ENCODE assay signal across 13 cellular contexts in genomic region chr5:124659798-124660197, GRCh38.
DNase-seq lines count a peak whose midpoint lies in the region; ATAC-seq, FAIRE-seq and TF ChIP-seq lines count a peak whose summit lies in the region.
"Had no signal": no experiment of that assay in that cellular context is flagged by ENCODE, and none has a peak within 500 bp of the region (broad histone marks: within the 10 kb centered on the region; RNA-seq: fewer than 3 reads in every experiment).

No MANE protein-coding gene starts in this region.

- no peak overlapping the region for H4K91ac ChIP-seq in H9 (ENCODE audit: insufficient read length, low read depth, low read length)
- no peak overlapping the region for H4K91ac ChIP-seq in H1 (replicated peaks; ENCODE audit: insufficient read length, low read length)

- H3K4me3 ChIP-seq in H1 (ENCODE audit: extremely low read depth in 1 of 4, insufficient read depth in 2 of 4, low read depth in 3 of 4, low read length in 4 of 4) (no peak overlapping the region), psoas muscle (no peak overlapping the region)

- H4K5ac ChIP-seq in H9 (ENCODE audit: insufficient read length, low read depth, low read length), result no peak overlapping the region
- H4K5ac ChIP-seq in H1 (ENCODE audit: insufficient read length, low read depth, low read length), result no peak overlapping the region

- H3K56ac ChIP-seq in H9 (ENCODE audit: insufficient read length, low read depth, low read length) (no peak overlapping the region), H1 (replicated peaks; ENCODE audit: insufficient read length, low read depth, low read length) (no peak overlapping the region)

- CTCF ChIA-PET in H1 (lab: Charles Lee; ENCODE audit: partially characterized antibody), result interaction anchor here (0.5 to 1.6 kb wide), 8 partner anchors 12 to 627 kb away, joined by 3 to 5 read pairs (median 3); no protein-coding TSS in a partner anchor

- intact Hi-C loops in psoas muscle (cut with DNase I), result loop anchor here (5.0 to 10.0 kb wide), 4 partner anchors 43 to 525 kb away; partner anchors contain the start of gene ZNF608 (in 1 of the 2)

- H3K36me3 Mint-ChIP-seq in H9 (ENCODE audit: insufficient read depth in 1 of 3, low read depth in 3 of 3), result no peaks in the 10 kb centered on the region; a peak in 1 of 7 replicates
- H3K36me3 Mint-ChIP-seq in activated T-cell treated with anti-CD3 and anti-CD28 coated beads, Interleukin-2, amount 50 U/mL, for 24 hours (ENCODE audit: low read depth), result no peaks in the 10 kb centered on the region

- H3K18ac ChIP-seq in H9 (ENCODE audit: insufficient read length, low read depth, low read length), result no peak overlapping the region
- H3K18ac ChIP-seq in H1 (ENCODE audit: extremely low read depth, low read length), result no peak overlapping the region; the same call in 1 of the 2 replicates

- no peak overlapping the region for H3K4me3 Mint-ChIP-seq in H9
- no peak overlapping the region for H3K4me3 Mint-ChIP-seq in activated T-cell treated with anti-CD3 and anti-CD28 coated beads, Interleukin-2, amount 50 U/mL, for 24 hours

- no CpG with 5 or more reads among the region's 4 CpGs for WGBS in H9 (ENCODE audit: extremely low coverage, insufficient read length, low lambda C conversion rate)
- WGBS in H1 (ENCODE audit: extremely low coverage in 1 of 2, insufficient coverage in 1 of 2, insufficient read length in 1 of 2, insufficient replicate concordance in 2 of 2, low coverage in 1 of 2, low lambda C conversion rate in 2 of 2, missing lambda C conversion rate in 1 of 2), 2 experiments, result 51% methylated on average over 4 of the region's 4 CpGs; no CpG with 5 or more reads in 1 of the 2 experiments
- WGBS in psoas muscle, 3 donors, result 23 to 29% (median 24%) methylated on average over 4 of the region's 4 CpGs

- H3K4me1 ChIP-seq in H9 (ENCODE audit: insufficient read depth, low read length) (peaks cover 25% of the 10 kb centered on the region; the same call in 1 of the 2 replicates), H1 (replicated peaks in 1 of 4; ENCODE audit: control insufficient read depth in 3 of 4, insufficient read depth in 4 of 4, low read length in 3 of 4) (peaks cover 14 to 51% (median 44%) of the 10 kb centered on the region in 4 experiments), psoas muscle (peaks cover 72% of the 10 kb centered on the region)

- H3K9ac ChIP-seq in H9 (ENCODE audit: extremely low read depth, insufficient read length, low read length), result no peak overlapping the region
- no peak overlapping the region for H3K9ac ChIP-seq in H1 (replicated peaks in 1 of 4; ENCODE audit: extremely low read depth in 1 of 4, low read depth in 3 of 4, low read length in 3 of 4)

- H3K23ac ChIP-seq in H9 (ENCODE audit: insufficient read length, low read depth, low read length) (no peak overlapping the region), H1 (ENCODE audit: insufficient read length) (no peak overlapping the region)

- no peak overlapping the region for H4K8ac ChIP-seq in H9 (replicated peaks; ENCODE audit: insufficient read length, low read depth, low read length)
- no peak overlapping the region for H4K8ac ChIP-seq in H1 (ENCODE audit: extremely low read depth, insufficient read depth, low read length)

- H3K27ac ChIP-seq in H9 (ENCODE audit: insufficient read length, low read depth, low read length) (no peak overlapping the region), H1 (ENCODE audit: low read depth, low read length) (0 out of 2 replicates have a peak overlapping the region, but pooled peaks have one; percentile 9), psoas muscle (peak overlapping the region; percentile 31)
- H3K27ac ChIP-seq: HL-60 had no signal

- TF ChIP-seq CTCF in H9 (conservative IDR thresholded peaks at IDR 0.05), result no peak
- TF ChIP-seq CTCF in H1 (IDR thresholded peaks at IDR 0.05; ENCODE audit: control extremely low read depth in 1 of 3, insufficient read depth in 1 of 3, low read depth in 1 of 3, low read length in 3 of 3), result no peak
- no peak for TF ChIP-seq CTCF in psoas muscle (IDR thresholded peaks at IDR 0.05)

- H3K14ac ChIP-seq in H9 (ENCODE audit: insufficient read depth, low read length), result no peak overlapping the region
- H3K14ac ChIP-seq in H1 (ENCODE audit: insufficient read length), result no peak overlapping the region

- H3K4me2 ChIP-seq in H9 (ENCODE audit: insufficient read depth, insufficient read length, low read length) (no peak overlapping the region), H1 (ENCODE audit: insufficient read depth in 1 of 2, low read depth in 2 of 2, low read length in 2 of 2) (peak overlapping the region; percentile 56 to 62; a peak in 2 of 4 replicates)

- H3K9me3 ChIP-seq in H9 (ENCODE audit: control insufficient read depth, low read depth, low read length) (no peaks in the 10 kb centered on the region), H1 (ENCODE audit: insufficient read depth in 2 of 2, low read depth in 1 of 2, low read length in 1 of 2) (no peaks in the 10 kb centered on the region), psoas muscle (no peaks in the 10 kb centered on the region)

- H3K36me3 ChIP-seq in H1 (ENCODE audit: control insufficient read depth in 2 of 4, insufficient read depth in 4 of 4, low read length in 3 of 4) (no peaks in the 10 kb centered on the region), psoas muscle (ENCODE audit: insufficient read depth in 1 of 2, low read depth in 1 of 2) (no peaks in the 10 kb centered on the region)

- peak overlapping the region in 2 of 3 experiments; percentile 74 to 99; a peak in 6 of 7 replicates for H3K27ac Mint-ChIP-seq in H9
- H3K27ac Mint-ChIP-seq in activated T-cell treated with anti-CD3 and anti-CD28 coated beads, Interleukin-2, amount 50 U/mL, for 24 hours, result no peak overlapping the region

- peaks cover 71 to 72% of the 10 kb centered on the region in 2 experiments for H3K4me1 Mint-ChIP-seq in H9
- no peaks in the 10 kb centered on the region for H3K4me1 Mint-ChIP-seq in activated T-cell treated with anti-CD3 and anti-CD28 coated beads, Interleukin-2, amount 50 U/mL, for 24 hours (ENCODE audit: low read depth)

- no peak overlapping the region for H2BK12ac ChIP-seq in H9 (ENCODE audit: insufficient read length, low read depth, low read length)
- peak overlapping the region; percentile 72 for H2BK12ac ChIP-seq in H1 (ENCODE audit: low read depth, low read length)

- no peak for TF ChIP-seq POLR2A in H1 (IDR thresholded peaks at IDR 0.05; ENCODE audit: control extremely low read depth in 1 of 2, low read depth in 2 of 2, low read length in 2 of 2)

- no peaks in the 10 kb centered on the region for H3K27me3 Mint-ChIP-seq in H9 (ENCODE audit: low read depth)
- H3K27me3 Mint-ChIP-seq in activated T-cell treated with anti-CD3 and anti-CD28 coated beads, Interleukin-2, amount 50 U/mL, for 24 hours, result peaks cover 37% of the 10 kb centered on the region

- H3K27me3 ChIP-seq in H9 (ENCODE audit: insufficient read depth, low read length) (no peaks in the 10 kb centered on the region), H1 (replicated peaks in 1 of 4; ENCODE audit: control insufficient read depth in 3 of 4, extremely low read depth in 1 of 4, insufficient read depth in 3 of 4, low read length in 3 of 4) (no peaks in the 10 kb centered on the region; a peak in 1 of 7 replicates), psoas muscle (ENCODE audit: insufficient read depth in 3 of 3, low read length in 2 of 3) (no peaks in the 10 kb centered on the region)

- POLR2A ChIA-PET in H1 (lab: Charles Lee; ENCODE audit: partially characterized antibody), result interaction anchor here (0.8 to 2.7 kb wide), 6 partner anchors 8 to 391 kb away, joined by 3 to 9 read pairs (median 4); no protein-coding TSS in a partner anchor

- H2AFZ ChIP-seq in H9 (ENCODE audit: low read length) (no peak overlapping the region), H1 (ENCODE audit: low read length) (no peak overlapping the region)

- no peak overlapping the region for H3K4ac ChIP-seq in H9 (ENCODE audit: low read depth, low read length)
- no peak overlapping the region for H3K4ac ChIP-seq in H1 (replicated peaks; ENCODE audit: insufficient read length, low read depth, low read length)

- H3K79me2 ChIP-seq in H9 (ENCODE audit: insufficient read depth, low read length) (peaks cover 5% of the 10 kb centered on the region; the same call in 1 of the 2 replicates), H1 (ENCODE audit: control insufficient read depth in 1 of 2, insufficient read depth in 2 of 2, low read length in 2 of 2) (peaks cover 0 to 77% of the 10 kb centered on the region in 2 experiments; a peak in 2 of 4 replicates)

- no peaks in the 10 kb centered on the region; a peak in 1 of 5 replicates for H3K9me3 Mint-ChIP-seq in H9
- no peaks in the 10 kb centered on the region for H3K9me3 Mint-ChIP-seq in activated T-cell treated with anti-CD3 and anti-CD28 coated beads, Interleukin-2, amount 50 U/mL, for 24 hours

- H4K20me1 ChIP-seq in H9 (ENCODE audit: control insufficient read depth, insufficient read depth, insufficient read length) (no peaks in the 10 kb centered on the region), H1 (replicated peaks in 1 of 2; ENCODE audit: control insufficient read depth in 1 of 2, insufficient read depth in 2 of 2, low read length in 2 of 2) (peaks cover 6 to 10% of the 10 kb centered on the region in 2 experiments)

- H2AK5ac ChIP-seq in H9 (ENCODE audit: insufficient read length, low read length) (no peak overlapping the region), H1 (ENCODE audit: low read depth, low read length) (0 out of 2 replicates have a peak overlapping the region, but pooled peaks have one; percentile 90)

- no peak for DNase-seq in H9
- DNase-seq in NCI-H526 treated with DMSO at 0.1 percent for 48 hours (lab: John Stamatoyannopoulos, UW), result peak; percentile 33
- DNase-seq in H1 (ENCODE audit: low read depth in 1 of 2, low spot score in 2 of 2), result no peak
- DNase-seq in psoas muscle, result no peak
- DNase-seq in activated CD4-positive, alpha-beta T cell treated with anti-CD3 and anti-CD28 coated beads for 4 hours, result no peak
- no peak for DNase-seq in ecto neural progenitor cell (ENCODE audit: low spot score)
- no peak for DNase-seq in activated T-cell treated with anti-CD3 and anti-CD28 coated beads, Interleukin-2, amount 50 U/mL, for 24 hours
- DNase-seq: DMS 273 treated with DMSO at 0.1 percent for 48 hours, left cardiac atrium, NCI-H2029, T-helper 1 cell had no signal

- no peak overlapping the region for H2BK15ac ChIP-seq in H9 (ENCODE audit: low read depth, low read length)
- H2BK15ac ChIP-seq in H1 (ENCODE audit: low read length), result no peak overlapping the region

- no peak overlapping the region for H2BK20ac ChIP-seq in H9 (ENCODE audit: low read depth, low read length, poor library complexity, severe bottlenecking)
- H2BK20ac ChIP-seq in H1 (ENCODE audit: low read length), result peak overlapping the region; percentile 66; the same call in 1 of the 2 replicates

- H3K23me2 ChIP-seq in H9 (ENCODE audit: insufficient read length, low read depth, low read length, poor library complexity, severe bottlenecking), result no peaks in the 10 kb centered on the region
- no peaks in the 10 kb centered on the region; the same call in 1 of the 2 replicates for H3K23me2 ChIP-seq in H1 (ENCODE audit: low read depth, low read length)

- H2BK5ac ChIP-seq in H9 (ENCODE audit: insufficient read length, low read length) (no peak overlapping the region), H1 (ENCODE audit: low read depth, low read length) (0 out of 2 replicates have a peak overlapping the region, but pooled peaks have one; percentile 9)

- H3K79me1 ChIP-seq in H9 (ENCODE audit: insufficient read depth, low read depth, low read length, poor library complexity, severe bottlenecking) (no peaks in the 10 kb centered on the region), H1 (ENCODE audit: low read depth, low read length) (peaks cover 7% of the 10 kb centered on the region; the same call in 1 of the 2 replicates)

- no peak overlapping the region for H3T11ph ChIP-seq in H9 (ENCODE audit: low read length)

- FAIRE-seq in H1 (lab: Jason Lieb, UNC), result no peak

- ATAC-seq in psoas muscle (peak in 1 of 4 donors; percentile 53), HG02840 (IDR thresholded peaks at IDR 0.05; ENCODE audit: low FRiP score, unreplicated experiment) (no peak)
- ATAC-seq: left cardiac atrium had no signal

- H2BK120ac ChIP-seq in H9 (ENCODE audit: low read depth, low read length, poor library complexity, severe bottlenecking) (no peak overlapping the region), H1 (replicated peaks; ENCODE audit: low read depth, low read length) (no peak overlapping the region)

- TF ChIP-seq RAD21 in H1 (IDR thresholded peaks at IDR 0.05 in 1 of 2, conservative IDR thresholded peaks at IDR 0.05 in 1 of 2; ENCODE audit: low read depth in 2 of 2, low read length in 2 of 2), result no peak

- no peak for TF ChIP-seq EP300 in H1 (IDR thresholded peaks at IDR 0.05; ENCODE audit: borderline replicate concordance in 1 of 2, low read depth in 2 of 2, low read length in 2 of 2)
